8 cellular contexts compared by ENCODE assay signal in the genomic region with DNA sequence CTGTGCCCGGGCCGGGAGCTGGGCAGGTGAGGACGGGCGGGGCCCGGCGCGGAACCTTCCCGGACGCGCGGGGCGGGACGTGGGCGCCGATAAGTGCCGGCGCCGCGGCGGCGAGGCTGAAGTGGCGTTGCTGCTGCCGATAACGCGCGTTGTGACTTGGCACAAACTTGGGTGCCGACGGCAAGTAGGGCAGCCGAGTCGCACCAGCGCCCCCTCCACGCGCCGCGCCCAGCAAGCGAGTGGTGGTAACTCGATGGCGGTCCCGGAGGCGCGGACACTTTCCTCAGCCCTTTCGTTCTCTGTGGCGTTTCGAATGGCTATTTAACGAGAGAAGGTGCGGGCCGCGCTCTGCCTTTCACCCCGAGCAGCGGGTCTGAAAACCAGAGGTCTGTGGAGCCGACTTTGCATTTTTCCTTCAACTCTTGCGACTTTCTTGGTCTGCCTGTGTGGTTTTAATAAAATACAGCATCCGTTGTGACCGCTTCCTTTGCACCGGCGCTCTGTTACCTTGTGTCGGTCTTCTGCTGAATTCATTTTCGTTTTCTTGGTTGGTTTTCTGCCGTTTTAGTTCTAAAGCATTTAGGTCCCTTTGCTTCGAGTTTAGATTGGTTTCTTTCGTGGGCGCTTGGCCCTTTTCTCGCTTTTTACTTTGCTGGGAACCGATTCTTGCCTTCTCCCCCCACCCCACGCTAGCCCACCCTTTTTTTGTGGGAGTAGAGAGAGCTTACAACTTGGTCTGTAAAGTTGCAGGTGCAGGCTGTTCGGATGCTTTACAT. TPM values are rescaled to one million over a fixed set of nuclear protein-coding genes. Genes with fewer than 3 reads are reported as not detected.
DNase-seq lines count a peak whose midpoint lies in the region; ATAC-seq and TF ChIP-seq lines count a peak whose summit lies in the region.

No MANE protein-coding gene starts in this region.

- peak overlapping the region; percentile 93 for H3K27ac Mint-ChIP-seq in activated CD8-positive, alpha-beta T cell treated with anti-CD3 and anti-CD28 coated beads for 36 hours
- H3K27ac Mint-ChIP-seq in mesothelial cell of epicardium, result peak overlapping the region; percentile 96

- H3K27me3 Mint-ChIP-seq in activated CD8-positive, alpha-beta T cell treated with anti-CD3 and anti-CD28 coated beads for 36 hours, result peaks cover 2% of the 10 kb centered on the region
- H3K27me3 Mint-ChIP-seq in mesothelial cell of epicardium (ENCODE audit: low read depth), result peaks cover 3% of the 10 kb centered on the region

- peak overlapping the region; percentile 99 for H3K9ac ChIP-seq in endocrine pancreas (ENCODE audit: control insufficient read depth, insufficient read depth, low read length)

- H3K4me1 ChIP-seq in endocrine pancreas (ENCODE audit: control insufficient read depth, insufficient read depth, low read length), result no peaks in the 10 kb centered on the region

- H3K9me3 ChIP-seq in endocrine pancreas (ENCODE audit: control insufficient read depth, low read length), result no peaks in the 10 kb centered on the region

- peaks cover 20% of the 10 kb centered on the region for H3K4me1 Mint-ChIP-seq in activated CD8-positive, alpha-beta T cell treated with anti-CD3 and anti-CD28 coated beads for 36 hours (ENCODE audit: low read depth)
- H3K4me1 Mint-ChIP-seq in mesothelial cell of epicardium, result peaks cover 22% of the 10 kb centered on the region

- peak; percentile 11 for ATAC-seq in HG02973 (IDR thresholded peaks at IDR 0.05; ENCODE audit: unreplicated experiment)
- peak; percentile 19 for ATAC-seq in activated CD8-positive, alpha-beta T cell treated with anti-CD3 and anti-CD28 coated beads for 36 hours

- intact Hi-C loops in activated CD8-positive, alpha-beta T cell treated with anti-CD3 and anti-CD28 coated beads for 36 hours (cut with micrococcal nuclease), result loop anchor here (2.0 to 5.0 kb wide), 2 partner anchors 139 to 251 kb away; no protein-coding TSS in a partner anchor

- CTCF ChIA-PET in activated CD8-positive, alpha-beta T cell treated with anti-CD3 and anti-CD28 coated beads for 36 hours (lab: Charles Lee), result interaction anchor here (0.6 to 12.9 kb wide), 63 partner anchors 7 to 655 kb away, joined by 3 to 452 read pairs (median 9); a partner anchor contains a TSS

- peaks cover 8% of the 10 kb centered on the region for H3K36me3 Mint-ChIP-seq in activated CD8-positive, alpha-beta T cell treated with anti-CD3 and anti-CD28 coated beads for 36 hours (ENCODE audit: low read depth)
- H3K36me3 Mint-ChIP-seq in mesothelial cell of epicardium, result peaks cover 2% of the 10 kb centered on the region

- peak overlapping the region; percentile 93 for H3K4me3 Mint-ChIP-seq in activated CD8-positive, alpha-beta T cell treated with anti-CD3 and anti-CD28 coated beads for 36 hours
- H3K4me3 Mint-ChIP-seq in mesothelial cell of epicardium, result peak overlapping the region; percentile 87

- POLR2A ChIA-PET in activated CD8-positive, alpha-beta T cell treated with anti-CD3 and anti-CD28 coated beads for 36 hours (lab: Charles Lee), result interaction anchor here (0.7 to 8.0 kb wide), 23 partner anchors 8 to 261 kb away, joined by 3 to 159 read pairs (median 5); a partner anchor contains a TSS

- no peaks in the 10 kb centered on the region for H3K36me3 ChIP-seq in endocrine pancreas (ENCODE audit: control insufficient read depth, insufficient read depth, low read length)

- H3K9me3 Mint-ChIP-seq in activated CD8-positive, alpha-beta T cell treated with anti-CD3 and anti-CD28 coated beads for 36 hours, result no peaks in the 10 kb centered on the region
- H3K9me3 Mint-ChIP-seq in mesothelial cell of epicardium, result peaks cover 7% of the 10 kb centered on the region

- peak overlapping the region; percentile 89 for H3K4me3 ChIP-seq in endocrine pancreas (ENCODE audit: control insufficient read depth, insufficient read depth, low read length)

- no peak for TF ChIP-seq CTCF in activated CD8-positive, alpha-beta T cell treated with anti-CD3 and anti-CD28 coated beads for 36 hours (IDR thresholded peaks at IDR 0.05)
- no peak for TF ChIP-seq CTCF in mesothelial cell of epicardium (IDR thresholded peaks at IDR 0.05; ENCODE audit: unreplicated experiment)

- H3K27me3 ChIP-seq in endocrine pancreas (ENCODE audit: control insufficient read depth, insufficient read depth, low read length), result no peaks in the 10 kb centered on the region

- peak; percentile 49 for DNase-seq in NK-92 treated with Interleukin-12 subunit alpha and Interleukin-12 subunit beta, amount 100 ng/mL, for 24 hours (lab: John Stamatoyannopoulos, UW)
- DNase-seq in NK-92 (lab: John Stamatoyannopoulos, UW; ENCODE audit: unreplicated experiment), result no peak
- peak; percentile 28 for DNase-seq in NCI-H345 treated with DMSO at 0.1 percent for 48 hours (lab: John Stamatoyannopoulos, UW; ENCODE audit: unreplicated experiment)
- peak; percentile 77 for DNase-seq in activated CD8-positive, alpha-beta T cell treated with anti-CD3 and anti-CD28 coated beads for 36 hours
- peak; percentile 50 to 78 for DNase-seq in mesothelial cell of epicardium (ENCODE audit: low spot score in 2 of 2, unreplicated experiment in 2 of 2)
- DNase-seq in stimulated activated CD8-positive, alpha-beta memory T cell treated with anti-CD3 and anti-CD28 coated beads, Interleukin-15, amount 100 ng/mL, for 48 hours (ENCODE audit: low read depth in 2 of 2), result peak; percentile 52 to 56

RNA-seq across cellular contexts. Expression of a gene that starts 0.7 kb away (rescaled TPM):
- total RNA-seq in activated CD8-positive, alpha-beta T cell treated with anti-CD3 and anti-CD28 coated beads for 36 hours, result 10 to 100 TPM; 42.4 to 46.1 TPM
- 7.8 to 9.5 TPM (median 9.3 TPM) in 3 replicates for total RNA-seq in mesothelial cell of epicardium
